Comparison of ENCODE assay signal across 1 cellular context in the genomic region with DNA sequence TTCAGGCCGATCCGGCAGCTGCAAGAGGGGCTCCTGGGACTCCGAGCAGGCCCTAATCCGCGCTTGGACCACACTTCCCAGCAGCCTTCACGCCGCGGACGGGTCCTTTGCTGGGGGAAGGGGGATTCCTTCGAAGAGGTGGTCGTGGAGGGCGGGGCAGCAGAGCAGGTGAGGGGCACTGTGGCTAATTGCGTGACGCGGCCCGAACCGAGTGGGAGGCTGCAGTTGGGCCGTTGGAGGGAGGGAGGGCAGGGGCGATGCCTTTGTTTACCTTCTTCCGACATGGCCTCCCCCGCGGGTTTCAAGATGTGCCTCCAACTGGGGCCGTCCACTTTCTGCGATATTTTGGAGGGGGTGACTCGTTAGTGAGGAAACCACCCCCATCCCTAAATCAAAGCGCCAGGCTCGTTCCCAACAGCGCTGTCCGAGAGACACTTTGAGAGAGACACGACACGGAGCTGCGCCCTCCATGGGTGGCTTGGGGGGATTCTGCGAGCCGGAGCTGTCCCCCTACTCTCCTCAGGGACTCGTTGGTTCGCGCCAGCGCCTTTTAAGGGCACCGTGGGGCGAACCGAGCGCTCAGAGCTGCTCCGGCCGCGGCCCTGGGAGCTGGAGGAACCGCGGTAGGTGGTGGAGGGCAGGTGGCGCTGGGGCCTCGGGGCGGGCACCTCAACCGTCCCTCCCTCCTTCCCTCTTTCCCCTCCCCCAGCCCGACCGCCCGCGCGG.
TF ChIP-seq lines count a peak whose summit lies in the region.

TSS of gene FAM53C (plus strand) at position 582 of the 726 bp plus-strand sequence. CDS start 3,070 bp downstream, outside the sequence.

TF ChIP-seq in WTC11, 78 proteins besides CTCF, POLR2A, EP300 and RAD21 (continued from another document and continues in another):
- TF ChIP-seq ZNF532 (CRISPR knock-in tag; IDR thresholded peaks at IDR 0.05; ENCODE audit: borderline replicate concordance) (0 out of 2 replicates have a peak, but pooled peaks have one; percentile 70), SMAD4 (CRISPR knock-in tag; IDR thresholded peaks at IDR 0.05) (no peak), PRDM15 (CRISPR knock-in tag; IDR thresholded peaks at IDR 0.05) (no peak), USF1 (CRISPR knock-in tag; IDR thresholded peaks at IDR 0.05) (peak; percentile 67; the same call in 1 of the 2 replicates), ZNF232 (CRISPR knock-in tag; IDR thresholded peaks at IDR 0.05) (peak; percentile 61), FOXK1 (CRISPR knock-in tag; IDR thresholded peaks at IDR 0.05) (peak; percentile 98), TCF7 (CRISPR knock-in tag; IDR thresholded peaks at IDR 0.05; ENCODE audit: low read depth) (peak; percentile 59; the same call in 1 of the 2 replicates), NR2C2 (CRISPR knock-in tag; IDR thresholded peaks at IDR 0.05) (0 out of 2 replicates have a peak, but pooled peaks have one; percentile 25), FOXP1 (CRISPR knock-in tag; IDR thresholded peaks at IDR 0.05; ENCODE audit: borderline replicate concordance) (peak; percentile 80), NFE2L1 (CRISPR knock-in tag; IDR thresholded peaks at IDR 0.05) (peak; percentile 52; the same call in 1 of the 2 replicates), KAT7 (CRISPR knock-in tag; IDR thresholded peaks at IDR 0.05; ENCODE audit: borderline replicate concordance) (peak; percentile 91; the same call in 1 of the 2 replicates), CDX4 (CRISPR knock-in tag; IDR thresholded peaks at IDR 0.05; ENCODE audit: borderline replicate concordance) (peak; percentile 90; the same call in 1 of the 2 replicates), TEAD1 (CRISPR knock-in tag; IDR thresholded peaks at IDR 0.05) (peak; percentile 84; the same call in 1 of the 2 replicates), JUN (CRISPR knock-in tag; IDR thresholded peaks at IDR 0.05) (no peak; the same call in 1 of the 2 replicates), ERG (CRISPR knock-in tag; IDR thresholded peaks at IDR 0.05) (peak; percentile 77; the same call in 1 of the 2 replicates), ZNF281 (CRISPR knock-in tag; IDR thresholded peaks at IDR 0.05) (peak; percentile 96), PRRX2 (CRISPR knock-in tag; IDR thresholded peaks at IDR 0.05) (peak; percentile 89; the same call in 1 of the 2 replicates), RORB (CRISPR knock-in tag; IDR thresholded peaks at IDR 0.05) (peak; percentile 96), IRF2 (CRISPR knock-in tag; IDR thresholded peaks at IDR 0.05; ENCODE audit: borderline replicate concordance, low read depth) (peak; percentile 74)
- TF ChIP-seq, protein P1, sequence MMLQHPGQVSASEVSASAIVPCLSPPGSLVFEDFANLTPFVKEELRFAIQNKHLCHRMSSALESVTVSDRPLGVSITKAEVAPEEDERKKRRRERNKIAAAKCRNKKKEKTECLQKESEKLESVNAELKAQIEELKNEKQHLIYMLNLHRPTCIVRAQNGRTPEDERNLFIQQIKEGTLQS (CRISPR knock-in tag; conservative IDR thresholded peaks at IDR 0.05) = no peak
- TF ChIP-seq, protein P2, sequence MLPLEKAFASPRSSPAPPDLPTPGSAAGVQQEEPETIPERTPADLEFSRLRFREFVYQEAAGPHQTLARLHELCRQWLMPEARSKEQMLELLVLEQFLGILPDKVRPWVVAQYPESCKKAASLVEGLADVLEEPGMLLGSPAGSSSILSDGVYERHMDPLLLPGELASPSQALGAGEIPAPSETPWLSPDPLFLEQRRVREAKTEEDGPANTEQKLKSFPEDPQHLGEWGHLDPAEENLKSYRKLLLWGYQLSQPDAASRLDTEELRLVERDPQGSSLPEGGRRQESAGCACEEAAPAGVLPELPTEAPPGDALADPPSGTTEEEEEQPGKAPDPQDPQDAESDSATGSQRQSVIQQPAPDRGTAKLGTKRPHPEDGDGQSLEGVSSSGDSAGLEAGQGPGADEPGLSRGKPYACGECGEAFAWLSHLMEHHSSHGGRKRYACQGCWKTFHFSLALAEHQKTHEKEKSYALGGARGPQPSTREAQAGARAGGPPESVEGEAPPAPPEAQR (CRISPR knock-in tag; IDR thresholded peaks at IDR 0.05) = no peak
- TF ChIP-seq, protein P3, sequence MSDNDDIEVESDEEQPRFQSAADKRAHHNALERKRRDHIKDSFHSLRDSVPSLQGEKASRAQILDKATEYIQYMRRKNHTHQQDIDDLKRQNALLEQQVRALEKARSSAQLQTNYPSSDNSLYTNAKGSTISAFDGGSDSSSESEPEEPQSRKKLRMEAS (CRISPR knock-in tag; IDR thresholded peaks at IDR 0.05) = peak; percentile 67; the same call in 1 of the 2 replicates
- TF ChIP-seq, protein P4, sequence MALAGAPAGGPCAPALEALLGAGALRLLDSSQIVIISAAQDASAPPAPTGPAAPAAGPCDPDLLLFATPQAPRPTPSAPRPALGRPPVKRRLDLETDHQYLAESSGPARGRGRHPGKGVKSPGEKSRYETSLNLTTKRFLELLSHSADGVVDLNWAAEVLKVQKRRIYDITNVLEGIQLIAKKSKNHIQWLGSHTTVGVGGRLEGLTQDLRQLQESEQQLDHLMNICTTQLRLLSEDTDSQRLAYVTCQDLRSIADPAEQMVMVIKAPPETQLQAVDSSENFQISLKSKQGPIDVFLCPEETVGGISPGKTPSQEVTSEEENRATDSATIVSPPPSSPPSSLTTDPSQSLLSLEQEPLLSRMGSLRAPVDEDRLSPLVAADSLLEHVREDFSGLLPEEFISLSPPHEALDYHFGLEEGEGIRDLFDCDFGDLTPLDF (CRISPR knock-in tag; IDR thresholded peaks at IDR 0.05) = no peak; the same call in 1 of the 2 replicates
- TF ChIP-seq, protein P5, sequence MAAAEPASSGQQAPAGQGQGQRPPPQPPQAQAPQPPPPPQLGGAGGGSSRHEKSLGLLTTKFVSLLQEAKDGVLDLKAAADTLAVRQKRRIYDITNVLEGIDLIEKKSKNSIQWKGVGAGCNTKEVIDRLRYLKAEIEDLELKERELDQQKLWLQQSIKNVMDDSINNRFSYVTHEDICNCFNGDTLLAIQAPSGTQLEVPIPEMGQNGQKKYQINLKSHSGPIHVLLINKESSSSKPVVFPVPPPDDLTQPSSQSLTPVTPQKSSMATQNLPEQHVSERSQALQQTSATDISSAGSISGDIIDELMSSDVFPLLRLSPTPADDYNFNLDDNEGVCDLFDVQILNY (CRISPR knock-in tag; IDR thresholded peaks at IDR 0.05) = peak; percentile 28; the same call in 1 of the 2 replicates
